Comparison of ENCODE assay signal across 15 cellular contexts in genomic region chr3:168077091-168077490, GRCh38. TPM values are rescaled to one million over a fixed set of nuclear protein-coding genes. Genes with fewer than 3 reads are reported as not detected.
DNase-seq lines count a peak whose midpoint lies in the region; ATAC-seq and TF ChIP-seq lines count a peak whose summit lies in the region.
"Had no signal": no experiment of that assay in that cellular context is flagged by ENCODE, and none has a peak within 500 bp of the region (broad histone marks: within the 10 kb centered on the region; RNA-seq: fewer than 3 reads in every experiment).

No MANE protein-coding gene starts in this region.

- ATAC-seq in GM19467 (IDR thresholded peaks at IDR 0.05; ENCODE audit: unreplicated experiment) = no peak
- ATAC-seq: Right ventricle myocardium inferior had no signal

- H3K4me3 Mint-ChIP-seq in HFFc6 = peak overlapping the region; percentile 30
- H3K4me3 Mint-ChIP-seq: CD14-positive monocyte had no signal

- H3K36me3 Mint-ChIP-seq in HFFc6 (ENCODE audit: low read depth) = 0 out of 2 replicates have a peak, but pooled peaks cover 17% of the 10 kb centered on the region

- intact Hi-C loops in lower leg skin (cut with DNase I; ENCODE audit: low total_unique reads) = no loop called here
- intact Hi-C loops in head of caudate nucleus (cut with DNase I) = no loop called here

- no peaks in the 10 kb centered on the region for H3K9me3 Mint-ChIP-seq in HFFc6
- H3K9me3 Mint-ChIP-seq: CD14-positive monocyte had no signal

- peak overlapping the region; percentile 79 for H3K27ac Mint-ChIP-seq in HFFc6
- H3K27ac Mint-ChIP-seq: CD14-positive monocyte had no signal

- 88 to 91% methylated on average over 2 of the region's 2 CpGs for WGBS in lower leg skin, 2 donors

- no peak overlapping the region for H3K4me3 ChIP-seq in lower leg skin (ENCODE audit: low read depth, poor library complexity, severe bottlenecking)

- no peak for TF ChIP-seq POLR2A in lower leg skin (IDR thresholded peaks at IDR 0.05)

- H3K4me1 Mint-ChIP-seq in HFFc6 (ENCODE audit: low read depth) = peaks cover 89% of the 10 kb centered on the region

- H3K27me3 Mint-ChIP-seq in HFFc6 (ENCODE audit: insufficient read depth) = no peaks in the 10 kb centered on the region

- peak; percentile 62 for DNase-seq in EH (ENCODE audit: low read depth)
- DNase-seq in HFFc6 = peak; percentile 63
- peak; percentile 32 for DNase-seq in astrocyte of the hippocampus (ENCODE audit: low read depth, low spot score)
- DNase-seq in islet precursor cell = peak; percentile 81
- no peak for DNase-seq in lower leg skin (ENCODE audit: low spot score in 2 of 2)
- no peak for DNase-seq in head of caudate nucleus
- DNase-seq in retina = no peak
- DNase-seq: COR-L47, KG1, MM.1S, NCI-H1105, NCI-H1694 treated with DMSO at 0.1 percent for 48 hours had no signal

- TF ChIP-seq CTCF in HFFc6 (IDR thresholded peaks at IDR 0.05) = no peak
- TF ChIP-seq CTCF in lower leg skin (IDR thresholded peaks at IDR 0.05) = no peak

RNA-seq across cellular contexts. Expression of gene GOLIM4, which starts 18.6 kb away (rescaled TPM):
- 100 to 1,000 TPM in 5 of 6 experiments, 10 to 100 TPM in 1; 99.8 to 141 (median 130) TPM for total RNA-seq in HFFc6 (2021; fragmentation: NEBNext Ultra II Directional; extraction: Animal tissue kit (Norgen Biotek cat#: 25700))
- total RNA-seq in lower leg skin = 10 to 100 TPM in 3 of 4 donors, 1 to 10 TPM in 1; 7.6 to 25.5 (median 14.5) TPM

Comparison
In these comparisons a context has a peak if more than half of its experiments do, and no peak if none do; other contexts are left out.
1. DNase-seq: peak in EH (single experiment), HFFc6 (single experiment), astrocyte of the hippocampus (single experiment) and islet precursor cell (single experiment); none in lower leg skin (0 of 2), head of caudate nucleus (0 of 42) and retina (single experiment).